ENCODE assay signal across 1 cellular context in the genomic region with DNA sequence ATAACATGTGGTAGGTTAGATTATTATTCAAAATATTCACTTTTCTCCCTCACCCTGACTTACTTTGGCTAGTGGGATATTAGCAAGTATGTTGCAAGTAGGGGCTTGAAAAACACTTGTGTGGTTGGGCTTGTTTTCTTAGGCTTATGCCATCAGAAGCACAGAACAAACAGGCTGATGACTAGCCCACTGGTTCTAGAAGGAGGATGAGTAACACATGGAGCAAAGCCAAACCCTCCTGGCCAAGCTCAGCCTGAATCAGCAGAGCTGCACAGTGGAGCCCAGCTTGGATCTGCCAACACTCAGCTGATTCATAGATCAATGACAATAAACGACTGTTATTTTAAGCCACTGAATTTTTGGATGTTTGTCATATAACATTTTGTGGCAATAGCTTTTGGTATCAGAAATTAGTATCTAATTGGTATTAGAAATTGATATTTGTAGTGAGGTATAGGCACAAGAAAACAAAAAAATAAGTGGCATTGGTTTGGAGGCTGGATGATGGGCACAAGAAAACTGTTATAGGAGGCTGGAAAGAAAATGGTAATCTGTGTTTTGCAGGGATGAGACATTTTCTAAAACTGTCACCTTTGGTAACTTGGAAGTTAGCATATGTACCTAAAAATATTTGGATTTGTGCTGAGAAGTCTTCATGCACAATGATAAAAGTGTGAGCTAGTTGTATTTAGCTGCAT.
TF ChIP-seq lines count a peak whose summit lies in the region.

No MANE protein-coding gene starts in this region.

TF ChIP-seq in HCT116, 20 proteins besides CTCF, POLR2A, EP300 and RAD21 (continued from another document):
- TF ChIP-seq, protein P1, sequence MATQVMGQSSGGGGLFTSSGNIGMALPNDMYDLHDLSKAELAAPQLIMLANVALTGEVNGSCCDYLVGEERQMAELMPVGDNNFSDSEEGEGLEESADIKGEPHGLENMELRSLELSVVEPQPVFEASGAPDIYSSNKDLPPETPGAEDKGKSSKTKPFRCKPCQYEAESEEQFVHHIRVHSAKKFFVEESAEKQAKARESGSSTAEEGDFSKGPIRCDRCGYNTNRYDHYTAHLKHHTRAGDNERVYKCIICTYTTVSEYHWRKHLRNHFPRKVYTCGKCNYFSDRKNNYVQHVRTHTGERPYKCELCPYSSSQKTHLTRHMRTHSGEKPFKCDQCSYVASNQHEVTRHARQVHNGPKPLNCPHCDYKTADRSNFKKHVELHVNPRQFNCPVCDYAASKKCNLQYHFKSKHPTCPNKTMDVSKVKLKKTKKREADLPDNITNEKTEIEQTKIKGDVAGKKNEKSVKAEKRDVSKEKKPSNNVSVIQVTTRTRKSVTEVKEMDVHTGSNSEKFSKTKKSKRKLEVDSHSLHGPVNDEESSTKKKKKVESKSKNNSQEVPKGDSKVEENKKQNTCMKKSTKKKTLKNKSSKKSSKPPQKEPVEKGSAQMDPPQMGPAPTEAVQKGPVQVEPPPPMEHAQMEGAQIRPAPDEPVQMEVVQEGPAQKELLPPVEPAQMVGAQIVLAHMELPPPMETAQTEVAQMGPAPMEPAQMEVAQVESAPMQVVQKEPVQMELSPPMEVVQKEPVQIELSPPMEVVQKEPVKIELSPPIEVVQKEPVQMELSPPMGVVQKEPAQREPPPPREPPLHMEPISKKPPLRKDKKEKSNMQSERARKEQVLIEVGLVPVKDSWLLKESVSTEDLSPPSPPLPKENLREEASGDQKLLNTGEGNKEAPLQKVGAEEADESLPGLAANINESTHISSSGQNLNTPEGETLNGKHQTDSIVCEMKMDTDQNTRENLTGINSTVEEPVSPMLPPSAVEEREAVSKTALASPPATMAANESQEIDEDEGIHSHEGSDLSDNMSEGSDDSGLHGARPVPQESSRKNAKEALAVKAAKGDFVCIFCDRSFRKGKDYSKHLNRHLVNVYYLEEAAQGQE (IDR thresholded peaks at IDR 0.05; ENCODE audit: low read depth), result no peak
- TF ChIP-seq ELF1 (IDR thresholded peaks at IDR 0.05; ENCODE audit: borderline replicate concordance, low read depth) (no peak), EZH2 (IDR thresholded peaks at IDR 0.05) (no peak), POLR2AphosphoS5 (IDR thresholded peaks at IDR 0.05; ENCODE audit: low read depth, low read length) (peak; percentile 43; the same call in 1 of the 2 replicates)
- TF ChIP-seq, protein P2, sequence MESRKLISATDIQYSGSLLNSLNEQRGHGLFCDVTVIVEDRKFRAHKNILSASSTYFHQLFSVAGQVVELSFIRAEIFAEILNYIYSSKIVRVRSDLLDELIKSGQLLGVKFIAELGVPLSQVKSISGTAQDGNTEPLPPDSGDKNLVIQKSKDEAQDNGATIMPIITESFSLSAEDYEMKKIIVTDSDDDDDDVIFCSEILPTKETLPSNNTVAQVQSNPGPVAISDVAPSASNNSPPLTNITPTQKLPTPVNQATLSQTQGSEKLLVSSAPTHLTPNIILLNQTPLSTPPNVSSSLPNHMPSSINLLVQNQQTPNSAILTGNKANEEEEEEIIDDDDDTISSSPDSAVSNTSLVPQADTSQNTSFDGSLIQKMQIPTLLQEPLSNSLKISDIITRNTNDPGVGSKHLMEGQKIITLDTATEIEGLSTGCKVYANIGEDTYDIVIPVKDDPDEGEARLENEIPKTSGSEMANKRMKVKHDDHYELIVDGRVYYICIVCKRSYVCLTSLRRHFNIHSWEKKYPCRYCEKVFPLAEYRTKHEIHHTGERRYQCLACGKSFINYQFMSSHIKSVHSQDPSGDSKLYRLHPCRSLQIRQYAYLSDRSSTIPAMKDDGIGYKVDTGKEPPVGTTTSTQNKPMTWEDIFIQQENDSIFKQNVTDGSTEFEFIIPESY (IDR thresholded peaks at IDR 0.05; ENCODE audit: extremely low read depth, insufficient replicate concordance, low read length), result no peak
TF ChIP-seq in HCT116: peak in this region for 8.
